ENCODE assay signal across 16 cellular contexts in the genomic region with DNA sequence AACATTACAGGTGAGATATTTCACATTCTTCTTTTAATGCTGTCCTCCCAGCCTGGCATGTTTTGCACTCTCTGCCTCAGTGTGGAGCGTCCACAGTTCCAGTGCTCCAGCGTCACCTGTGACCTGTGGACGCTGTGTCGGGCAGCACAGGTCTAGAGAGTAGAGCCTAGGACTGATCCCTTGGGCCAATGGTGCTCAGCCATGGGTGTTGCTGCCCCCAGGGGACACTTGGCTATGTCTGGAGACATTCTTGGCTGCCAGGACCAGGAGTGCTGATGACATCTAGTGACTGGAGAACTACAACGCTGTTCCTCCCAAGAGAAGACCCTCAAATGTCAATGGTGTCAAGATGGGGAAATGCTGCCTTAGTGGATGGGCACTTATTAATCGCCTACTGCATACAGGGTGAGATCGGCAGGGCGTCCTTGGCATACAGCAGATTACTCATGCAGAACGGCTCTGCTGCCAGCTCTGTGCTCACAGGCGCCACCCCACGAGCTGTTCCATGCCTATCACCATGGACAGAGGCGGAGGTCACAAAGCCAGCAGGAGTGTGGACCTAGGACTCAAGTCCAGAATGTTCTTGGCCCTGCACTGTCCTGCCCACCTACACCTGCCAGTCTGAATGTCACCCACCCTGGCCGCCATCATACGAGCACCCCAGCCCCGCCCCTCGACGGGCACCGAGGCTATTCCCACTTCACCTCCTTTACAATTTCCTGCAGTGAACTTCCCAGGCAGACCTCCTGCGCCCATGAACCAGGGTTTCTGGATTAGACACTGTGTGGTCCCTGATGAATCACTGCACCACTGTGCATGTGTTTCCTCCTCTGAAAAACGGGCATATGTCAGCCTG. TPM values are rescaled to one million over a fixed set of nuclear protein-coding genes. Genes with fewer than 3 reads are reported as not detected.
DNase-seq lines count a peak whose midpoint lies in the region; ATAC-seq and TF ChIP-seq lines count a peak whose summit lies in the region.
"Had no signal": no experiment of that assay in that cellular context is flagged by ENCODE, and none has a peak within 500 bp of the region (broad histone marks: within the 10 kb centered on the region; RNA-seq: fewer than 3 reads in every experiment).

No MANE protein-coding gene starts in this region.

- no peak overlapping the region for H3K27ac ChIP-seq in mesenchymal stem cell (ENCODE audit: low read length, poor library complexity, severe bottlenecking)
- H3K27ac ChIP-seq: skin epidermis, VCaP had no signal

- peak; percentile 25 for DNase-seq in ACHN
- peak; percentile 33 for DNase-seq in MG63
- DNase-seq in dermis blood vessel endothelial cell = peak; percentile 40
- DNase-seq in mesenchymal stem cell = peak; percentile 30
- DNase-seq in activated CD8-positive, alpha-beta T cell treated with anti-CD3 and anti-CD28 coated beads for 36 hours = no peak
- no peak for DNase-seq in T-cell
- no peak for DNase-seq in OCI-M2 (lab: John Stamatoyannopoulos, UW; ENCODE audit: unreplicated experiment)
- DNase-seq: activated effector memory CD4-positive, alpha-beta T cell treated with Interleukin-2 at 50 U/mL for 16 hours; AML-193; effector CD4-positive, alpha-beta T cell; NCI-H2171 treated with DMSO at 0.1 percent for 48 hours; occipital lobe had no signal

- H3K9me3 Mint-ChIP-seq in activated CD8-positive, alpha-beta T cell treated with anti-CD3 and anti-CD28 coated beads for 36 hours = peaks cover 19% of the 10 kb centered on the region
- peaks cover 5 to 13% (median 6%) of the 10 kb centered on the region in 3 donors for H3K9me3 Mint-ChIP-seq in T-cell

- no peak overlapping the region for H3K14ac ChIP-seq in mesenchymal stem cell (ENCODE audit: low read length in 2 of 2)

- H3K27me3 Mint-ChIP-seq in activated CD8-positive, alpha-beta T cell treated with anti-CD3 and anti-CD28 coated beads for 36 hours = peaks cover 16% of the 10 kb centered on the region
- H3K27me3 Mint-ChIP-seq in T-cell = peaks cover 3 to 18% of the 10 kb centered on the region in 2 donors

- H3K9ac ChIP-seq in mesenchymal stem cell (ENCODE audit: low read length) = no peak overlapping the region

- H3K9me3 ChIP-seq in MG63 (no peaks in the 10 kb centered on the region), mesenchymal stem cell (ENCODE audit: control insufficient read depth, low read length) (no peaks in the 10 kb centered on the region)

- no peak overlapping the region for H2BK15ac ChIP-seq in mesenchymal stem cell (ENCODE audit: low read depth, poor library complexity, severe bottlenecking)

- no peak overlapping the region for H3K18ac ChIP-seq in mesenchymal stem cell (ENCODE audit: low read depth in 1 of 2, low read length in 2 of 2)

- peak overlapping the region; percentile 25 for H4K91ac ChIP-seq in mesenchymal stem cell (ENCODE audit: low read length)

- CTCF ChIA-PET in activated CD8-positive, alpha-beta T cell treated with anti-CD3 and anti-CD28 coated beads for 36 hours (lab: Charles Lee) = no interaction called here
- CTCF ChIA-PET in T-cell (lab: Charles Lee) = no interaction called here

- no peaks in the 10 kb centered on the region for H3K36me3 ChIP-seq in MG63
- H3K36me3 ChIP-seq in mesenchymal stem cell (ENCODE audit: control insufficient read depth in 1 of 2, insufficient read depth in 2 of 2, low read depth in 1 of 2, low read length in 2 of 2) = no peaks in the 10 kb centered on the region

- intact Hi-C loops in activated CD8-positive, alpha-beta T cell treated with anti-CD3 and anti-CD28 coated beads for 36 hours (cut with micrococcal nuclease) = no loop called here

- no peak overlapping the region for H2AK5ac ChIP-seq in mesenchymal stem cell (ENCODE audit: low read length, severe bottlenecking)

- peaks cover 25% of the 10 kb centered on the region for H3K4me1 ChIP-seq in mesenchymal stem cell (ENCODE audit: control insufficient read depth, insufficient read depth, low read depth, low read length)

- WGBS in mesenchymal stem cell = 66% methylated on average over 20 of the region's 20 CpGs

- no peak overlapping the region for H3K4me2 ChIP-seq in mesenchymal stem cell (ENCODE audit: low read length, poor library complexity, severe bottlenecking)

- H3K27me3 ChIP-seq in MG63 (no peaks in the 10 kb centered on the region), mesenchymal stem cell (ENCODE audit: control insufficient read depth in 1 of 2, insufficient read depth in 1 of 2, low read length in 2 of 2) (peaks cover 3 to 16% of the 10 kb centered on the region in 2 experiments)

- H3K79me1 ChIP-seq in mesenchymal stem cell (replicated peaks; ENCODE audit: low read length, poor library complexity, severe bottlenecking) = peaks cover 2% of the 10 kb centered on the region

- POLR2A ChIA-PET in activated CD8-positive, alpha-beta T cell treated with anti-CD3 and anti-CD28 coated beads for 36 hours (lab: Charles Lee) = no interaction called here
- POLR2A ChIA-PET in T-cell (lab: Charles Lee) = no interaction called here

- ATAC-seq in activated CD8-positive, alpha-beta T cell treated with anti-CD3 and anti-CD28 coated beads for 36 hours = no peak
- ATAC-seq in T-cell (replicated peaks in 1 of 4) (no peak), HG03135 (IDR thresholded peaks at IDR 0.05; ENCODE audit: unreplicated experiment) (no peak)

- H3K36me3 Mint-ChIP-seq in activated CD8-positive, alpha-beta T cell treated with anti-CD3 and anti-CD28 coated beads for 36 hours (ENCODE audit: low read depth) = peaks cover 12% of the 10 kb centered on the region
- H3K36me3 Mint-ChIP-seq in T-cell = no peaks in the 10 kb centered on the region

- no peak overlapping the region for H3K4me3 Mint-ChIP-seq in activated CD8-positive, alpha-beta T cell treated with anti-CD3 and anti-CD28 coated beads for 36 hours
- H3K4me3 Mint-ChIP-seq in T-cell = no peak overlapping the region

- in situ Hi-C loops in ACHN (cut with HindIII; ENCODE audit: low pct_ligation_motif_present, low pct_unique_long_range_greater_than_20kb, low sequenced_read_pairs) = no loop called here

- no peak overlapping the region for H2BK5ac ChIP-seq in mesenchymal stem cell (ENCODE audit: low read depth, low read length, poor library complexity, severe bottlenecking)

- H4K8ac ChIP-seq in mesenchymal stem cell (ENCODE audit: low read length) = no peak overlapping the region

- H3K27ac Mint-ChIP-seq in activated CD8-positive, alpha-beta T cell treated with anti-CD3 and anti-CD28 coated beads for 36 hours = no peak overlapping the region
- H3K27ac Mint-ChIP-seq in T-cell = peak overlapping the region in 1 of 2 donors; percentile 23

- no peak overlapping the region for H3K4me3 ChIP-seq in MG63
- H3K4me3 ChIP-seq in mesenchymal stem cell (ENCODE audit: insufficient read depth in 1 of 2, low read depth in 1 of 2, low read length in 2 of 2) = no peak overlapping the region
- H3K4me3 ChIP-seq: skin epidermis had no signal

- no peak for TF ChIP-seq CTCF in activated CD8-positive, alpha-beta T cell treated with anti-CD3 and anti-CD28 coated beads for 36 hours (IDR thresholded peaks at IDR 0.05)

- no peak overlapping the region for H2BK120ac ChIP-seq in mesenchymal stem cell (ENCODE audit: low read depth, low read length)

- H2BK12ac ChIP-seq in mesenchymal stem cell (ENCODE audit: low read length in 2 of 2) = no peak overlapping the region

- no peak overlapping the region for H2AFZ ChIP-seq in mesenchymal stem cell (ENCODE audit: low read depth, low read length)

- peaks cover 8% of the 10 kb centered on the region for H3K4me1 Mint-ChIP-seq in activated CD8-positive, alpha-beta T cell treated with anti-CD3 and anti-CD28 coated beads for 36 hours (ENCODE audit: low read depth)
- peaks cover 5 to 20% (median 10%) of the 10 kb centered on the region in 3 donors for H3K4me1 Mint-ChIP-seq in T-cell

- H3K4ac ChIP-seq in mesenchymal stem cell (ENCODE audit: low read depth in 1 of 2, low read length in 2 of 2) = no peak overlapping the region

- H3K23ac ChIP-seq in mesenchymal stem cell (ENCODE audit: low read length in 2 of 2) = no peak overlapping the region

RNA-seq across cellular contexts. Expression of gene MADCAM1, which starts 13.9 kb away (rescaled TPM):
- total RNA-seq in MG63 (2014; rRNA removed; shearing (Covaris generic); ENCODE audit: low replicate concordance) = not detected in 2 replicates
- total RNA-seq in dermis blood vessel endothelial cell (0.09 and 0.34 TPM in 2 replicates), T-cell (1 to 10 TPM in 3 of 5 donors, under 1 TPM in 2; 0.40 to 1.6 (median 1.4) TPM)
- 0.29 TPM for polyA plus RNA-seq in mesenchymal stem cell (2013, experiment 1 of 2)
- polyA plus RNA-seq in mesenchymal stem cell (2013, experiment 2 of 2) = 0.23 TPM
- under 1 TPM; 0.20 to 0.22 TPM for total RNA-seq in activated CD8-positive, alpha-beta T cell treated with anti-CD3 and anti-CD28 coated beads for 36 hours
- total RNA-seq: SK-MEL-5 had no signal

RNA-seq across cellular contexts. Expression of gene SHC2, which starts 21.6 kb away (rescaled TPM):
- total RNA-seq in MG63 (2014; rRNA removed; shearing (Covaris generic); ENCODE audit: low replicate concordance) = not detected in 2 replicates
- total RNA-seq in dermis blood vessel endothelial cell = 8.3 and 11.3 TPM in 2 replicates
- polyA plus RNA-seq in mesenchymal stem cell (2013, experiment 1 of 2) = 23.8 TPM
- 24.7 TPM for polyA plus RNA-seq in mesenchymal stem cell (2013, experiment 2 of 2)
- under 1 TPM; 0.25 to 0.45 TPM for total RNA-seq in activated CD8-positive, alpha-beta T cell treated with anti-CD3 and anti-CD28 coated beads for 36 hours
- 1 to 10 TPM in 4 of 5 donors, under 1 TPM in 1; 0.66 to 4.4 (median 3.4) TPM for total RNA-seq in T-cell

RNA-seq across cellular contexts. Expression of gene TPGS1, which starts 24.9 kb away (rescaled TPM):
- 22.6 and 27.7 TPM in 2 replicates for total RNA-seq in MG63 (2014; rRNA removed; shearing (Covaris generic); ENCODE audit: low replicate concordance)
- 35.6 and 74.0 TPM in 2 replicates for total RNA-seq in dermis blood vessel endothelial cell
- polyA plus RNA-seq in mesenchymal stem cell (2013, experiment 1 of 2) = 10.3 TPM
- 9.3 TPM for polyA plus RNA-seq in mesenchymal stem cell (2013, experiment 2 of 2)
- total RNA-seq in activated CD8-positive, alpha-beta T cell treated with anti-CD3 and anti-CD28 coated beads for 36 hours = 1 to 10 TPM; 8.9 to 9.3 TPM
- 10 to 100 TPM; 22.2 to 44.4 (median 39.4) TPM for total RNA-seq in T-cell

RNA-seq across cellular contexts. Expression of gene CDC34, which starts 49.1 kb away (rescaled TPM):
- total RNA-seq in MG63 (2014; rRNA removed; shearing (Covaris generic); ENCODE audit: low replicate concordance) = 46.3 and 76.3 TPM in 2 replicates
- total RNA-seq in dermis blood vessel endothelial cell (111 and 112 TPM in 2 replicates), T-cell (10 to 100 TPM; 35.4 to 52.6 (median 51.3) TPM)
- 82.8 TPM for polyA plus RNA-seq in mesenchymal stem cell (2013, experiment 1 of 2)
- polyA plus RNA-seq in mesenchymal stem cell (2013, experiment 2 of 2) = 82.0 TPM
- total RNA-seq in activated CD8-positive, alpha-beta T cell treated with anti-CD3 and anti-CD28 coated beads for 36 hours = 10 to 100 TPM; 38.1 to 43.7 TPM

Comparison
In these comparisons a context has a peak if more than half of its experiments do, and no peak if none do; other contexts are left out.
1. DNase-seq: peak in ACHN (single experiment), MG63 (single experiment), dermis blood vessel endothelial cell (single experiment) and mesenchymal stem cell (single experiment); none in activated CD8-positive, alpha-beta T cell treated with anti-CD3 and anti-CD28 coated beads for 36 hours (single experiment), T-cell (0 of 34) and OCI-M2 (single experiment).